ENCODE assay signal across 8 cellular contexts in genomic region chr15:76931397-76932089, GRCh38. TPM values are rescaled to one million over a fixed set of nuclear protein-coding genes. Genes with fewer than 3 reads are reported as not detected.
A peak's percentile ranks its signal among the peaks of the same experiment; 100 is the strongest.
DNase-seq lines count a peak whose midpoint lies in the region; ATAC-seq and TF ChIP-seq lines count a peak whose summit lies in the region.

Gene RCN2, plus strand, starts transcription at chr15:76931749. Its CDS starts 93 bp downstream, at chr15:76931842.

- intact Hi-C loops in adrenal gland (cut with DNase I) = no loop called here
- intact Hi-C loops in heart left ventricle (cut with DNase I) = loop anchor here in 1 of 10 donors (2.0 kb wide), 1 partner anchor 27 kb away; the partner anchor contains the start of gene SCAPER
- intact Hi-C loops in transverse colon (cut with DNase I; ENCODE audit: low total_unique reads) = no loop called here

- H3K36me3 ChIP-seq in adrenal gland (replicated peaks in 1 of 2) (peaks cover 0 to 19% of the 10 kb centered on the region in 2 donors), heart left ventricle (peaks cover 0 to 38% (median 23%) of the 10 kb centered on the region in 9 donors), transverse colon (peaks cover 0 to 22% (median 2%) of the 10 kb centered on the region in 4 donors)

- peak within 1 kb of the TSS; percentile 45 to 90 (median 77) for H3K4me3 ChIP-seq in adrenal gland
- H3K4me3 ChIP-seq in heart left ventricle = peak within 1 kb of the TSS; percentile 56 to 100 (median 78)
- H3K4me3 ChIP-seq in transverse colon = peak within 1 kb of the TSS; percentile 75 to 95 (median 86)

- ATAC-seq in HG02884 (IDR thresholded peaks at IDR 0.05; ENCODE audit: unreplicated experiment) = peak; percentile 93
- peak; percentile 100 for ATAC-seq in heart left ventricle

- no peak for TF ChIP-seq EP300 in transverse colon (IDR thresholded peaks at IDR 0.05; ENCODE audit: low read depth)

- H3K4me1 ChIP-seq in adrenal gland (replicated peaks in 1 of 2) = peaks cover 0 to 16% of the 10 kb centered on the region in 2 donors
- peaks cover 0 to 19% (median 10%) of the 10 kb centered on the region in 12 donors for H3K4me1 ChIP-seq in heart left ventricle
- H3K4me1 ChIP-seq in transverse colon = peaks cover 8 to 26% (median 15%) of the 10 kb centered on the region in 4 donors

- 0% methylated on average over 7 to 90 of the region's 90 CpGs; no CpG with 5 or more reads in 1 of the 4 donors for WGBS in adrenal gland, 4 donors
- 0% methylated on average over 26 to 90 of the region's 90 CpGs for WGBS in heart left ventricle, 4 donors
- 0 to 1% methylated on average over 1 to 24 of the region's 90 CpGs for WGBS in transverse colon (ENCODE audit: low coverage in 1 of 2), 2 donors

- H3K27me3 ChIP-seq in adrenal gland = no peaks in the 10 kb centered on the region
- no peaks in the 10 kb centered on the region for H3K27me3 ChIP-seq in heart left ventricle
- no peaks in the 10 kb centered on the region for H3K27me3 ChIP-seq in transverse colon

- peak within 1 kb of the TSS in 4 of 5 donors; percentile 51 to 82 (median 60) for H3K27ac ChIP-seq in adrenal gland
- H3K27ac ChIP-seq in heart left ventricle = peak within 1 kb of the TSS in 11 of 12 donors; percentile 72 to 91 (median 79)
- peak within 1 kb of the TSS; percentile 85 to 93 (median 92) for H3K27ac ChIP-seq in transverse colon

- H3K9me3 ChIP-seq in adrenal gland (replicated peaks in 1 of 3) (no peaks in the 10 kb centered on the region), heart left ventricle (no peaks in the 10 kb centered on the region), transverse colon (no peaks in the 10 kb centered on the region)

- TF ChIP-seq CTCF in adrenal gland (IDR thresholded peaks at IDR 0.05) (no peak), heart left ventricle (IDR thresholded peaks at IDR 0.05) (peak in 3 of 12 donors; percentile 18 to 23 (median 19)), transverse colon (IDR thresholded peaks at IDR 0.05) (no peak)

- DNase-seq in NCI-H146 treated with DMSO at 0.1 percent for 48 hours (lab: John Stamatoyannopoulos, UW; ENCODE audit: unreplicated experiment) (peak; percentile 94), T-helper 1 cell (peak; percentile 82 to 96 (median 88)), adrenal gland (peak; percentile 94 to 97 (median 95)), heart left ventricle (peak; percentile 96 to 98 (median 97)), pons (ENCODE audit: low spot score) (peak; percentile 92), transverse colon (peak; percentile 97)

- in situ Hi-C loops in transverse colon (cut with MboI; ENCODE audit: low pct_ligation_motif_present in 1 of 4, low pct_unique_long_range_greater_than_20kb in 1 of 4, low sequenced_read_pairs in 3 of 4) = no loop called here

- TF ChIP-seq POLR2A in GM15510 (IDR thresholded peaks at IDR 0.05; ENCODE audit: borderline replicate concordance, extremely low read depth, insufficient read length) (peak; percentile 89), adrenal gland (IDR thresholded peaks at IDR 0.05) (peak; percentile 37 to 83), heart left ventricle (IDR thresholded peaks at IDR 0.05) (peak; percentile 81 to 97), transverse colon (IDR thresholded peaks at IDR 0.05) (peak; percentile 93)

RNA-seq across cellular contexts. Expression of gene RCN2, which starts in this region (rescaled TPM):
- total RNA-seq in adrenal gland = 10 to 100 TPM; 15.5 to 40.2 (median 30.5) TPM
- 10 to 100 TPM in 2 of 3 donors, 1 to 10 TPM in 1; 9.7 to 58.6 (median 12.9) TPM for polyA plus RNA-seq in adrenal gland
- 10 to 100 TPM; 22.2 to 32.9 (median 28.7) TPM for total RNA-seq in heart left ventricle
- 10 to 100 TPM; 17.3 to 38.6 TPM for polyA plus RNA-seq in heart left ventricle
- 10 to 100 TPM; 12.7 to 34.3 (median 18.5) TPM for total RNA-seq in transverse colon

Comparison
In these comparisons a context has a peak if more than half of its experiments do, and no peak if none do; other contexts are left out.
1. Peak in every context shown above with its lines: DNase-seq, ATAC-seq, H3K4me3 ChIP-seq and H3K27ac ChIP-seq.